Comparison of ENCODE assay signal across 12 cellular contexts in the genomic region with DNA sequence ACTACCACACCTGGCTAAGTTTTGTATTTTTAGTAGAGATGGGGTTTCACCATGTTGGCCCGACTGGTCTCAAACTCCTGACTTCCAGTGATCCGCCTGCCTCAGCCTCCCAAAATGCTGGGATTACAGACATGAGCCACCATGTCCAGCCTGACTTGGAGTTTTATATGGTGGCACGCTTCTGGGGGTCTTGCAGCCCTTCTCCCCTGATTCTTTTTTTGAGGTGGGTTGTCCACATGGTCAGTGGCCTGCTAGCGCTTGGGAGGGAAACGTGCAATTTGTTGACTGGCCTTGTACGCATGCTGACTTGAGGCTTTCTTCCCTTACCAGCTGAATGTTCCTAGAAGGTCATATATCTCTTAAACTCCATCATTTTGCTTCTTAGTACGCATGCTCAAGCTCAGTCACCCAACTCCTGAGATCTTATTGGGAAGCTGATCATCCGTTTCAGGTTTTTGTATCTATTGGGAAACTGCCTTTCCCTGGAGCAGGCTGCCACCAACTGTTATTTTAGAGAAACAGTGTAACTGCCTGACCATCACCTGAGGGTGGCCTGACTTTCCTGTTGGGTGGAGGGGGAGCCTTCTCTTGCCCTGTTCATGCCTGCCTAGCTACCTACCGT. TPM values are rescaled to one million over a fixed set of nuclear protein-coding genes. Genes with fewer than 3 reads are reported as not detected.
A peak's percentile ranks its signal among the peaks of the same experiment; 100 is the strongest.
DNase-seq lines count a peak whose midpoint lies in the region; ATAC-seq and TF ChIP-seq lines count a peak whose summit lies in the region.
"Had no signal": no experiment of that assay in that cellular context is flagged by ENCODE, and none has a peak within 500 bp of the region (broad histone marks: within the 10 kb centered on the region; RNA-seq: fewer than 3 reads in every experiment).

No MANE protein-coding gene starts in this region.

- BruUV-seq in mammary epithelial cell (replicated peaks; lab: Mats Ljungman, UMichigan) = no TSS peak

- intact Hi-C loops in mammary epithelial cell (cut with micrococcal nuclease) (loop anchor here (5.0 kb wide), 1 partner anchor 318 kb away; no protein-coding TSS in a partner anchor), lower lobe of right lung (cut with DNase I) (no loop called here)

- no peaks in the 10 kb centered on the region for H3K79me2 ChIP-seq in KMS-11 (ENCODE audit: insufficient read depth, low read depth)
- H3K79me2 ChIP-seq in mammary epithelial cell (ENCODE audit: insufficient read depth, low read length) = no peaks in the 10 kb centered on the region

- TF ChIP-seq CTCF in KMS-11 (conservative IDR thresholded peaks at IDR 0.05; ENCODE audit: low read depth, low read length) (no peak), mammary epithelial cell (conservative IDR thresholded peaks at IDR 0.05 in 1 of 2, IDR thresholded peaks at IDR 0.05 in 1 of 2; ENCODE audit: extremely low read depth in 1 of 2, insufficient read depth in 1 of 2, low read depth in 1 of 2, low read length in 2 of 2) (peak; percentile 5 to 6), lower lobe of right lung (IDR thresholded peaks at IDR 0.05) (peak; percentile 12)

- H3K27me3 ChIP-seq in KMS-11 (ENCODE audit: insufficient read depth, low read depth) (no peaks in the 10 kb centered on the region), mammary epithelial cell (ENCODE audit: insufficient read depth, low read length) (no peaks in the 10 kb centered on the region), lower lobe of right lung (ENCODE audit: low read depth) (no peaks in the 10 kb centered on the region)
- H3K27me3 ChIP-seq: testis had no signal

- H3K4me3 ChIP-seq in KMS-11 (IDR thresholded peaks at IDR 0.05; ENCODE audit: insufficient read depth, low read depth, low read length) = no peak overlapping the region
- no peak overlapping the region for H3K4me3 ChIP-seq in mammary epithelial cell (replicated peaks in 1 of 3; ENCODE audit: insufficient read depth in 1 of 3, low read depth in 2 of 3, low read length in 3 of 3)
- H3K4me3 ChIP-seq in lower lobe of right lung = no peak overlapping the region
- H3K4me3 ChIP-seq: testis had no signal

- H3K4me2 ChIP-seq in KMS-11 (0 out of 2 replicates have a peak overlapping the region, but pooled peaks have one; percentile 11), mammary epithelial cell (ENCODE audit: insufficient read depth, low read depth, low read length) (no peak overlapping the region)

- H3K9ac ChIP-seq in KMS-11 (no peak overlapping the region), mammary epithelial cell (ENCODE audit: insufficient read depth, low read length) (no peak overlapping the region)

- no peaks in the 10 kb centered on the region for H4K20me1 ChIP-seq in KMS-11 (ENCODE audit: insufficient read depth)
- H4K20me1 ChIP-seq in mammary epithelial cell (ENCODE audit: insufficient read depth, low read length) = no peaks in the 10 kb centered on the region

- H3K4me1 ChIP-seq in KMS-11 (ENCODE audit: low read depth, poor library complexity, severe bottlenecking) (peaks cover 10% of the 10 kb centered on the region), mammary epithelial cell (ENCODE audit: insufficient read depth, low read length) (no peaks in the 10 kb centered on the region), lower lobe of right lung (peaks cover 9% of the 10 kb centered on the region)
- H3K4me1 ChIP-seq: testis had no signal

- H2AFZ ChIP-seq in KMS-11 (ENCODE audit: low read depth) = no peak overlapping the region
- no peak overlapping the region for H2AFZ ChIP-seq in mammary epithelial cell (ENCODE audit: low read depth, low read length)

- dilution Hi-C loops in mammary epithelial cell (cut with HindIII; ENCODE audit: low sequenced_read_pairs) = no loop called here

- H3K27ac ChIP-seq in KMS-11 (no peak overlapping the region), mammary epithelial cell (ENCODE audit: insufficient read depth, low read depth, low read length) (no peak overlapping the region), lower lobe of right lung (no peak overlapping the region)
- H3K27ac ChIP-seq: testis had no signal

- peak; percentile 26 for DNase-seq in ELF-1 (ENCODE audit: low read depth, low spot score)
- no peak for DNase-seq in mammary epithelial cell
- no peak for DNase-seq in lower lobe of right lung
- DNase-seq in NCI-H187 treated with DMSO at 0.1 percent for 48 hours (lab: John Stamatoyannopoulos, UW) = no peak
- DNase-seq in dermis blood vessel endothelial cell = no peak
- DNase-seq: activated CD4-positive, alpha-beta T cell treated with anti-CD3 and anti-CD28 coated beads, Interleukin-2, amount 50 U/mL, for 1 hour; NCI-H2081; T-helper 1 cell; testis had no signal

- TF ChIP-seq POLR2A in GM18505 (IDR thresholded peaks at IDR 0.05; ENCODE audit: borderline replicate concordance, extremely low read depth, insufficient read depth, insufficient read length) = no peak

- H3K36me3 ChIP-seq in KMS-11 (ENCODE audit: insufficient read depth) (no peaks in the 10 kb centered on the region), mammary epithelial cell (ENCODE audit: insufficient read depth, low read length) (no peaks in the 10 kb centered on the region), lower lobe of right lung (no peaks in the 10 kb centered on the region)

- 95% methylated on average over 8 of the region's 9 CpGs for WGBS in mammary epithelial cell (ENCODE audit: low coverage, missing lambda C conversion rate)

- peaks cover 3% of the 10 kb centered on the region for H3K9me3 ChIP-seq in mammary epithelial cell (replicated peaks; ENCODE audit: insufficient read depth, low read length)
- peaks cover 7% of the 10 kb centered on the region for H3K9me3 ChIP-seq in lower lobe of right lung
- H3K9me3 ChIP-seq: testis had no signal

- CTCF ChIA-PET in mammary epithelial cell (lab: Charles Lee; ENCODE audit: low non-redundant PET) = no interaction called here

- ATAC-seq in lower lobe of right lung (peak; percentile 51 to 68), GM18505 (IDR thresholded peaks at IDR 0.05; ENCODE audit: unreplicated experiment) (no peak)
- ATAC-seq: activated T-helper 17 cell treated with anti-CD3 and anti-CD28 coated beads, Interleukin-2, amount 50 U/mL, for 72 hours had no signal

- in situ Hi-C loops in mammary epithelial cell (cut with MboI; ENCODE audit: low sequenced_read_pairs in 2 of 2) = no loop called here

RNA-seq across cellular contexts. Expression of a gene that starts 13.7 kb away (rescaled TPM):
- total RNA-seq in mammary epithelial cell (1 to 10 TPM in 1 of 2 donors, under 1 TPM in 1; 0.50 to 1.4 TPM), lower lobe of right lung (13.2 TPM), dermis blood vessel endothelial cell (1.7 and 2.1 TPM in 2 replicates)
- 0.16 TPM for polyA plus RNA-seq in mammary epithelial cell
- polyA minus RNA-seq in mammary epithelial cell = not detected

RNA-seq across cellular contexts. Expression of a gene that starts 18.1 kb away (rescaled TPM):
- 10 to 100 TPM; 11.9 to 13.7 TPM for total RNA-seq in mammary epithelial cell
- polyA plus RNA-seq in mammary epithelial cell = 6.4 TPM
- 4.1 TPM for polyA minus RNA-seq in mammary epithelial cell
- 10.4 TPM for total RNA-seq in lower lobe of right lung
- 15.5 and 17.8 TPM in 2 replicates for total RNA-seq in dermis blood vessel endothelial cell
